In genomic region chr13:38223093-38223492, GRCh38 we compare ENCODE assay signal across 10 cellular contexts.
DNase-seq lines count a peak whose midpoint lies in the region; ATAC-seq and TF ChIP-seq lines count a peak whose summit lies in the region.
"Had no signal": no experiment of that assay in that cellular context is flagged by ENCODE, and none has a peak within 500 bp of the region (broad histone marks: within the 10 kb centered on the region; RNA-seq: fewer than 3 reads in every experiment).

No MANE protein-coding gene starts in this region.

- no peak overlapping the region for H3K4ac ChIP-seq in mesendoderm (ENCODE audit: low read depth, low read length)

- no peak overlapping the region for H3K9ac ChIP-seq in mesendoderm (ENCODE audit: low read length)

- DNase-seq in DMS53 (lab: John Stamatoyannopoulos, UW) (peak; percentile 55), NB4 (ENCODE audit: low read depth) (peak; percentile 37), mesendoderm (peak; percentile 68), NCI-H345 (lab: John Stamatoyannopoulos, UW) (no peak)
- DNase-seq in activated naive CD4-positive, alpha-beta T cell treated with anti-CD3 and anti-CD28 coated beads, Interleukin-2, amount 50 U/mL, for 16 hours: no peak
- DNase-seq: small intestine had no signal

- ATAC-seq in GM19463 (IDR thresholded peaks at IDR 0.05; ENCODE audit: unreplicated experiment) (no peak), HG02938 (IDR thresholded peaks at IDR 0.05; ENCODE audit: unreplicated experiment) (no peak)

- no peaks in the 10 kb centered on the region for H3K36me3 Mint-ChIP-seq in brain

- H3K27ac Mint-ChIP-seq in brain: no peak overlapping the region

- no peak overlapping the region for H3K56ac ChIP-seq in mesendoderm (ENCODE audit: low read length)

- H2AK5ac ChIP-seq in mesendoderm (ENCODE audit: low read length): no peak overlapping the region

- no peaks in the 10 kb centered on the region for H3K79me1 ChIP-seq in mesendoderm (ENCODE audit: low read length)

- H2BK5ac ChIP-seq in mesendoderm (ENCODE audit: low read length): no peak overlapping the region

- no peaks in the 10 kb centered on the region for H3K4me1 Mint-ChIP-seq in brain

- H2BK120ac ChIP-seq in mesendoderm (ENCODE audit: low read depth, low read length): no peak overlapping the region

- no peak overlapping the region for H3K23ac ChIP-seq in mesendoderm (ENCODE audit: low read length)

- no peaks in the 10 kb centered on the region for H3K27me3 ChIP-seq in mesendoderm (ENCODE audit: insufficient read depth, low read length, poor library complexity)

- no peak overlapping the region for H4K8ac ChIP-seq in mesendoderm (ENCODE audit: low read depth, low read length)

- H3K27me3 Mint-ChIP-seq in brain: peaks cover 3% of the 10 kb centered on the region

- TF ChIP-seq CTCF in NB4 (IDR thresholded peaks at IDR 0.05; ENCODE audit: low read depth, low read length): peak; percentile 14
- TF ChIP-seq CTCF in brain (conservative IDR thresholded peaks at IDR 0.05): peak; percentile 49 to 66

- no peak overlapping the region for H3K4me2 ChIP-seq in mesendoderm (ENCODE audit: low read length)

- no peak overlapping the region for H2BK15ac ChIP-seq in mesendoderm (replicated peaks; ENCODE audit: low read depth)

- H3K79me2 ChIP-seq in mesendoderm (ENCODE audit: control insufficient read depth, insufficient read depth, low read length): no peaks in the 10 kb centered on the region

- H3K4me3 ChIP-seq in NB4 (ENCODE audit: low read depth, low read length) (no peak overlapping the region), mesendoderm (ENCODE audit: low read length) (no peak overlapping the region)
- H3K4me3 ChIP-seq: thoracic aorta had no signal

- no peaks in the 10 kb centered on the region for H3K36me3 ChIP-seq in mesendoderm (ENCODE audit: control insufficient read depth, insufficient read depth, low read length)
- H3K36me3 ChIP-seq: thoracic aorta had no signal

- no peak overlapping the region for H3K27ac ChIP-seq in mesendoderm (ENCODE audit: low read depth, low read length)
- H3K27ac ChIP-seq: thoracic aorta had no signal

- no CpG with 5 or more reads among the region's 1 CpG for WGBS in mesendoderm (ENCODE audit: extremely low coverage, insufficient coverage, low lambda C conversion rate)

- H3K4me3 Mint-ChIP-seq in brain: no peak overlapping the region

- H3K4me1 ChIP-seq in mesendoderm (ENCODE audit: control insufficient read depth, low read depth, low read length): no peaks in the 10 kb centered on the region

- H3K9me3 Mint-ChIP-seq in brain: peaks cover 0 to 3% (median 0%) of the 10 kb centered on the region in 5 experiments

- no peak overlapping the region for H4K5ac ChIP-seq in mesendoderm (ENCODE audit: low read length)

- no peak for TF ChIP-seq POLR2A in NB4 (IDR thresholded peaks at IDR 0.05; ENCODE audit: extremely low read depth, insufficient read length)

- no peak overlapping the region for H3K18ac ChIP-seq in mesendoderm (ENCODE audit: low read length)

Comparison
In these comparisons a context has a peak if more than half of its experiments do, and no peak if none do; other contexts are left out.
1. DNase-seq: peak in DMS53 (single experiment), NB4 (single experiment) and mesendoderm (single experiment); none in activated naive CD4-positive, alpha-beta T cell treated with anti-CD3 and anti-CD28 coated beads, Interleukin-2, amount 50 U/mL, for 16 hours (single experiment) and NCI-H345 (single experiment).